Comparison of ENCODE assay signal across 3 cellular contexts in genomic region chr5:145117285-145117684, GRCh38.
"Had no signal": no experiment of that assay in that cellular context is flagged by ENCODE, and none has a peak within 500 bp of the region (broad histone marks: within the 10 kb centered on the region; RNA-seq: fewer than 3 reads in every experiment).

No MANE protein-coding gene starts in this region.

- H3K4me3 ChIP-seq: GM12878 had no signal

- DNase-seq: GDM1, GF-D8 had no signal

- ATAC-seq: GM12878 had no signal
